Comparison of ENCODE assay signal across 8 cellular contexts in the genomic region with DNA sequence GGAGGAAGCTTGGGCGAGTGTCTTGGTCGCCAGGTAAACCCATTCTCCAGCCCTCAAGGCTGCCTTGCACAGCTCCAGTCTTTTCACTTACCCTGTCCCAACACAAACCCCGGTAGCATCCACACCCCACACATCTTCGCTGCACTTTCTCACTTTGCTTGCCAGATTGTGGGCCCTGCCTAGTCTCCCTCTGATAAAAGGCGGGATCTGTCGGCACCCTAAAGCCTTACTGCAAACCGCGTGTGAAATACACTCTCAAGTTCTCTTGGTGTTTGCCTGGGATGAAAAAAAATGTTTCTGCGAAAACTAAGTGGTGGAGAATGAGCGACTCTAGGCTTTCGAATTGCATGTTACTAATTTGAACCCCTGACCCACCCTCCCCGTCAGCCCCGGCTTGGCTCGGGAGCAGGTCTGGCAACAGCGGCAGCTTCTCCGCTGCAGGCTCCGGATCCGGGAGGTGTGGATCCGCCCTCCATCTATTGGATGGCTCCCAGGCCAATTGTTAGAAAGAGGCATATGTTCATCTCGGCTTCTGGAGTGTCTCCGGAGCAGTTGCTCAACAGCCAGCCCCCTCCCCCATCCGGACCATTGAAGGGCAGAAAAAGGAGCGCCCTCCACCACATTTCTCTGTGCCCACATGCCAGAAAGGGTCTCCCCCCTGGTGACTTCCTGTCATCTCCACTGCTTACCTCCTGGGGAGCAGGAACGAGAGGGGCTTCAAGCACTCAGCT. TPM values are rescaled to one million over a fixed set of nuclear protein-coding genes. Genes with fewer than 3 reads are reported as not detected.
DNase-seq lines count a peak whose midpoint lies in the region; ATAC-seq and TF ChIP-seq lines count a peak whose summit lies in the region.

No MANE protein-coding gene starts in this region.

- H3K4me1 ChIP-seq in SJSA1 (replicated peaks) = peaks cover 28% of the 10 kb centered on the region
- peaks cover 5 to 6% of the 10 kb centered on the region in 2 donors for H3K4me1 ChIP-seq in breast epithelium
- peaks cover 0 to 11% of the 10 kb centered on the region in 2 donors for H3K4me1 ChIP-seq in gastrocnemius medialis

- ATAC-seq in gastrocnemius medialis = peak; percentile 38 to 65

- TF ChIP-seq CTCF in breast epithelium (IDR thresholded peaks at IDR 0.05) = no peak
- no peak for TF ChIP-seq CTCF in gastrocnemius medialis (IDR thresholded peaks at IDR 0.05 in 4 of 5, conservative IDR thresholded peaks at IDR 0.05 in 1 of 5)

- TF ChIP-seq POLR2A in breast epithelium (IDR thresholded peaks at IDR 0.05) (no peak), gastrocnemius medialis (IDR thresholded peaks at IDR 0.05) (no peak)

- peak; percentile 24 to 30 for DNase-seq in NCI-H187 (lab: John Stamatoyannopoulos, UW)
- no peak for DNase-seq in NCI-H187 treated with DMSO at 0.1 percent for 48 hours (lab: John Stamatoyannopoulos, UW)
- peak; percentile 57 for DNase-seq in LHCN-M2 (ENCODE audit: low read depth)
- DNase-seq in SJSA1 (ENCODE audit: low read depth in 1 of 2, low spot score in 2 of 2) = peak; percentile 50 to 55
- peak; percentile 30 to 59 for DNase-seq in breast epithelium (ENCODE audit: low spot score in 2 of 2)
- peak; percentile 61 for DNase-seq in iPS-NIHi11 (ENCODE audit: low spot score)
- peak in 1 of 2 donors; percentile 18 for DNase-seq in gastrocnemius medialis
- DNase-seq in GDM1 (lab: John Stamatoyannopoulos, UW) = no peak

- intact Hi-C loops in breast epithelium (cut with DNase I; ENCODE audit: low total_unique reads) = no loop called here
- intact Hi-C loops in gastrocnemius medialis (cut with DNase I; ENCODE audit: low total_unique reads) = loop anchor here (10.0 kb wide), 1 partner anchor 156 kb away; no protein-coding TSS in a partner anchor

- H3K9me3 ChIP-seq in SJSA1 (replicated peaks) = no peaks in the 10 kb centered on the region
- no peaks in the 10 kb centered on the region for H3K9me3 ChIP-seq in breast epithelium
- no peaks in the 10 kb centered on the region for H3K9me3 ChIP-seq in gastrocnemius medialis

- H3K27me3 ChIP-seq in SJSA1 (replicated peaks) = peaks cover 33% of the 10 kb centered on the region
- peaks cover 4 to 87% of the 10 kb centered on the region in 2 donors for H3K27me3 ChIP-seq in breast epithelium
- H3K27me3 ChIP-seq in gastrocnemius medialis = peaks cover 2 to 62% (median 56%) of the 10 kb centered on the region in 3 donors

- H3K27ac ChIP-seq in SJSA1 (no peak overlapping the region), breast epithelium (no peak overlapping the region), gastrocnemius medialis (no peak overlapping the region)

- H3K4me3 ChIP-seq in SJSA1 = no peak overlapping the region
- H3K4me3 ChIP-seq in breast epithelium = peak overlapping the region; percentile 13 to 40 (median 40)
- peak overlapping the region in 3 of 4 donors; percentile 23 to 39 (median 37) for H3K4me3 ChIP-seq in gastrocnemius medialis

- H3K36me3 ChIP-seq in SJSA1 (no peaks in the 10 kb centered on the region), breast epithelium (no peaks in the 10 kb centered on the region), gastrocnemius medialis (no peaks in the 10 kb centered on the region)

- in situ Hi-C loops in gastrocnemius medialis (cut with MboI; ENCODE audit: low sequenced_read_pairs in 4 of 4) = no loop called here

RNA-seq across cellular contexts. Expression of a gene that starts 3.0 kb away (rescaled TPM):
- 0.17 and 1.0 TPM in 2 replicates for total RNA-seq in LHCN-M2 (2014; rRNA removed)
- 0.12 TPM for polyA plus RNA-seq in LHCN-M2 (2012)
- 0.11 and 3.8 TPM in 2 replicates for total RNA-seq in SJSA1 (2014; rRNA removed; shearing (Covaris generic))
- 10 to 100 TPM in 2 of 3 donors, under 1 TPM in 1; 0.32 to 28.2 (median 24.6) TPM for total RNA-seq in breast epithelium
- total RNA-seq in gastrocnemius medialis = not detected

RNA-seq across cellular contexts. Expression of a gene that starts 31.7 kb away (rescaled TPM):
- total RNA-seq in LHCN-M2 (2014; rRNA removed) = 662 and 734 TPM in 2 replicates
- 926 TPM for polyA plus RNA-seq in LHCN-M2 (2012)
- total RNA-seq in SJSA1 (2014; rRNA removed; shearing (Covaris generic)) = 541 and 647 TPM in 2 replicates
- total RNA-seq in breast epithelium = 1,000 to 10,000 TPM in 2 of 3 donors, 100 to 1,000 TPM in 1; 849 to 1,764 (median 1,655) TPM
- 100 to 1,000 TPM; 539 to 662 (median 575) TPM for total RNA-seq in gastrocnemius medialis

Comparison
In these comparisons a context has a peak if more than half of its experiments do, and no peak if none do; other contexts are left out.
1. DNase-seq: peak in NCI-H187 (2 of 2), LHCN-M2 (single experiment), SJSA1 (2 of 2), breast epithelium (2 of 2) and iPS-NIHi11 (single experiment); none in NCI-H187 treated with DMSO at 0.1 percent for 48 hours (single experiment) and GDM1 (single experiment).